Comparison of ENCODE assay signal across 8 cellular contexts in the genomic region with DNA sequence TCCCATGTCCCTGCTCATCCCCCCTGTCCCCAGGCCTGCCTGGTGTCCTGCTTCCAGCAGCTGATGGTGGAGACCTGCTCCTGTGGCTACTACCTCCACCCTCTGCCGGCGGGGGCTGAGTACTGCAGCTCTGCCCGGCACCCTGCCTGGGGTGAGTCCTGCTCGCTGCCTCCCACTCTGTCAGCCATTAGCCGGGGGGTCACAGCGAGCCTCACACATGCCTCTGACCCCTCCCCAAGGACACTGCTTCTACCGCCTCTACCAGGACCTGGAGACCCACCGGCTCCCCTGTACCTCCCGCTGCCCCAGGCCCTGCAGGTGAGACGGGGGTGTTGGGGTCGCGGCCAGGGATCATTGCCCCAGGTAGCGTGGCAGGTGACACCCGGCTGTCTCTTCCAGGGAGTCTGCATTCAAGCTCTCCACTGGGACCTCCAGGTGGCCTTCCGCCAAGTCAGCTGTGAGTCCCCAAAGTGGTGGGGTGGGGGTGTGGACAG. TPM values are rescaled to one million over a fixed set of nuclear protein-coding genes. Genes with fewer than 3 reads are reported as not detected.
DNase-seq lines count a peak whose midpoint lies in the region; TF ChIP-seq lines count a peak whose summit lies in the region.

No MANE protein-coding gene starts in this region.

- intact Hi-C loops in esophagus squamous epithelium (cut with DNase I): loop anchor here (5.0 to 10.0 kb wide), 2 partner anchors 168 to 255 kb away; no protein-coding TSS in a partner anchor

- no peak overlapping the region for H3K27ac ChIP-seq in esophagus squamous epithelium

- peaks cover 0 to 30% (median under 1%) of the 10 kb centered on the region in 3 donors for H3K36me3 ChIP-seq in esophagus squamous epithelium

- peaks cover 0 to 33% (median 0%) of the 10 kb centered on the region in 4 donors for H3K27me3 ChIP-seq in esophagus squamous epithelium

- DNase-seq in NCI-H2081 (lab: John Stamatoyannopoulos, UW): peak; percentile 29 to 42
- DNase-seq in NCI-H2081 treated with DMSO at 0.1 percent for 48 hours (lab: John Stamatoyannopoulos, UW): no peak
- DNase-seq in NCI-H69 (lab: John Stamatoyannopoulos, UW): peak; percentile 56
- peak; percentile 82 for DNase-seq in activated CD8-positive, alpha-beta memory T cell treated with anti-CD3 and anti-CD28 coated beads, Interleukin-2, amount 50 U/mL, for 48 hours
- no peak for DNase-seq in esophagus squamous epithelium (lab: John Stamatoyannopoulos, UW)
- no peak for DNase-seq in osteocyte (ENCODE audit: extremely low spot score, unreplicated experiment)
- no peak for DNase-seq in GM19238 (ENCODE audit: insufficient read length, low spot score)
- DNase-seq in mesenteric fat pad (ENCODE audit: low spot score): no peak

- no peak overlapping the region for H3K4me3 ChIP-seq in esophagus squamous epithelium

- H3K4me3 Mint-ChIP-seq in osteocyte (ENCODE audit: unreplicated experiment): no peak overlapping the region

- H3K4me1 Mint-ChIP-seq in osteocyte (ENCODE audit: unreplicated experiment): peaks cover 4% of the 10 kb centered on the region

- H3K27me3 Mint-ChIP-seq in osteocyte (ENCODE audit: unreplicated experiment): no peaks in the 10 kb centered on the region

- H3K9me3 ChIP-seq in esophagus squamous epithelium: no peaks in the 10 kb centered on the region

- WGBS in esophagus squamous epithelium, 2 donors: 17 to 45% methylated on average over 1 to 12 of the region's 15 CpGs

- no peak for TF ChIP-seq POLR2A in esophagus squamous epithelium (IDR thresholded peaks at IDR 0.05)

- H3K27ac Mint-ChIP-seq in osteocyte (ENCODE audit: unreplicated experiment): no peak overlapping the region

- no peaks in the 10 kb centered on the region for H3K9me3 Mint-ChIP-seq in osteocyte (ENCODE audit: unreplicated experiment)

- no peaks in the 10 kb centered on the region for H3K36me3 Mint-ChIP-seq in osteocyte (ENCODE audit: unreplicated experiment)

- TF ChIP-seq CTCF in esophagus squamous epithelium (IDR thresholded peaks at IDR 0.05) (peak; percentile 46 to 85 (median 66)), osteocyte (IDR thresholded peaks at IDR 0.05) (peak; percentile 58)

- peaks cover 9 to 30% (median 11%) of the 10 kb centered on the region in 3 donors for H3K4me1 ChIP-seq in esophagus squamous epithelium

RNA-seq across cellular contexts. Expression of a gene that starts 10.0 kb away (rescaled TPM):
- total RNA-seq in esophagus squamous epithelium: 1 to 10 TPM; 1.1 to 8.3 (median 1.5) TPM
- total RNA-seq in osteocyte: 6.2 and 11.0 TPM in 2 replicates
- total RNA-seq in mesenteric fat pad: 2.1 TPM

RNA-seq across cellular contexts. Expression of a gene that starts 16.6 kb away (rescaled TPM):
- total RNA-seq in esophagus squamous epithelium (10 to 100 TPM; 32.6 to 54.3 (median 42.5) TPM), osteocyte (58.2 and 65.1 TPM in 2 replicates), mesenteric fat pad (56.5 TPM)

RNA-seq across cellular contexts. Expression of a gene that starts 17.4 kb away (rescaled TPM):
- total RNA-seq in esophagus squamous epithelium (10 to 100 TPM; 36.4 to 66.7 (median 56.9) TPM), osteocyte (62.7 and 73.8 TPM in 2 replicates), mesenteric fat pad (36.6 TPM)

RNA-seq across cellular contexts. Expression of a gene that starts 18.1 kb away (rescaled TPM):
- total RNA-seq in esophagus squamous epithelium (10 to 100 TPM; 20.0 to 52.5 (median 33.2) TPM), osteocyte (21.5 and 22.1 TPM in 2 replicates), mesenteric fat pad (11.6 TPM)

RNA-seq across cellular contexts. Expression of a gene that starts 34.2 kb away (rescaled TPM):
- total RNA-seq in esophagus squamous epithelium (10 to 100 TPM; 61.5 to 82.0 (median 63.6) TPM), osteocyte (101 and 106 TPM in 2 replicates), mesenteric fat pad (74.7 TPM)

Comparison
In these comparisons a context has a peak if more than half of its experiments do, and no peak if none do; other contexts are left out.
1. DNase-seq: peak in NCI-H2081 (2 of 2), NCI-H69 (single experiment) and activated CD8-positive, alpha-beta memory T cell treated with anti-CD3 and anti-CD28 coated beads, Interleukin-2, amount 50 U/mL, for 48 hours (single experiment); none in NCI-H2081 treated with DMSO at 0.1 percent for 48 hours (single experiment), esophagus squamous epithelium (single experiment), osteocyte (single experiment), GM19238 (single experiment) and mesenteric fat pad (single experiment).